In the genomic region with DNA sequence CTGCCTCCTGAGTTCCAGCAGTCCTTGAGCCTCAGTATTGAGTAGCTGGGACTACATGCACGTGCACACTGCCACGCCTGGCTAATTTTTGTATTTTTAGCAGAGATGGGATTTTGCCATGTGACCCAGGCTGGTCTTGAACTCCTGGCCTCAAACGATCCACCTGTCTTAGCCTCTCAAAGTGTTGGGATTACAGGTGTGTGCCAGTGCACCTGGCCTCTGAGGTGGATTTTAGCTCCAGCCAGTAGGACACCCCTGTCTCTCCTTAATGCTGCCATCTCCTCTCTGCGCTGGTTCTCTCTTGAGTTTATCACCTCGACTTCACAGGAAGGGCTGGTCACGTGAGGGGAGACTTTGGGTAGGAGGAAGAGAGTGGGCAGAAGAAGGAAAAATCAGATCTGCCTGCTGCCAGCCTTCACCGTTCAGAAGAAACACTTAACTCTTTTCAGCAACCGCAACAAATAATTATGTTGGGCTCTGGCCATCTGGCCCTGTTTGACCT, we compare ENCODE assay signal across 1 cellular context.
A peak's percentile ranks its signal among the peaks of the same experiment; 100 is the strongest.
TF ChIP-seq lines count a peak whose summit lies in the region.

No MANE protein-coding gene starts in this region.

TF ChIP-seq in HepG2, 621 proteins besides CTCF, POLR2A, EP300 and RAD21:
- TF ChIP-seq PHF20 (CRISPR knock-in tag; IDR thresholded peaks at IDR 0.05) (no peak), GABPA (IDR thresholded peaks at IDR 0.05; ENCODE audit: low read depth, low read length) (no peak), GABPA (CRISPR knock-in tag; IDR thresholded peaks at IDR 0.05; ENCODE audit: low read depth) (no peak), SMC3 (IDR thresholded peaks at IDR 0.05; ENCODE audit: low read length) (no peak), SMAD1 (CRISPR knock-in tag; IDR thresholded peaks at IDR 0.05; ENCODE audit: borderline replicate concordance, low read depth) (0 out of 2 replicates have a peak, but pooled peaks have one; percentile 1), ZIK1 (CRISPR knock-in tag; IDR thresholded peaks at IDR 0.05; ENCODE audit: borderline replicate concordance, low read depth) (no peak), NRL (CRISPR knock-in tag; IDR thresholded peaks at IDR 0.05; ENCODE audit: borderline replicate concordance) (0 out of 2 replicates have a peak, but pooled peaks have one; percentile 13), FOXK2 (IDR thresholded peaks at IDR 0.05) (no peak), CBFB (CRISPR knock-in tag; IDR thresholded peaks at IDR 0.05) (no peak), ZNF30 (CRISPR knock-in tag; IDR thresholded peaks at IDR 0.05) (no peak), ERF (CRISPR knock-in tag; IDR thresholded peaks at IDR 0.05) (no peak), ZFP37 (CRISPR knock-in tag; IDR thresholded peaks at IDR 0.05; ENCODE audit: borderline replicate concordance) (no peak), ZFP41 (CRISPR knock-in tag; IDR thresholded peaks at IDR 0.05; ENCODE audit: borderline replicate concordance) (no peak), ELF3 (CRISPR knock-in tag; IDR thresholded peaks at IDR 0.05) (no peak), NFYC (CRISPR knock-in tag; IDR thresholded peaks at IDR 0.05) (no peak), SRSF1 (optimal IDR thresholded peaks at IDR 0.05; ENCODE audit: low read depth, low read length) (no peak), ZNF556 (CRISPR knock-in tag; IDR thresholded peaks at IDR 0.05; ENCODE audit: borderline replicate concordance) (no peak), ZZZ3 (CRISPR knock-in tag; IDR thresholded peaks at IDR 0.05; ENCODE audit: borderline replicate concordance) (no peak), FOXA3 (CRISPR knock-in tag; IDR thresholded peaks at IDR 0.05) (no peak), RXRB (CRISPR knock-in tag; IDR thresholded peaks at IDR 0.05; ENCODE audit: borderline replicate concordance) (no peak), PAX8 (CRISPR knock-in tag; IDR thresholded peaks at IDR 0.05; ENCODE audit: borderline replicate concordance) (no peak), BORCS8-MEF2B (CRISPR knock-in tag; IDR thresholded peaks at IDR 0.05) (0 out of 2 replicates have a peak, but pooled peaks have one; percentile 37), ZNF569 (CRISPR knock-in tag; IDR thresholded peaks at IDR 0.05; ENCODE audit: borderline replicate concordance) (no peak), ZFP36 (IDR thresholded peaks at IDR 0.05; ENCODE audit: borderline replicate concordance, low read depth, low read length, partially characterized antibody) (no peak), ZKSCAN8 (CRISPR knock-in tag; IDR thresholded peaks at IDR 0.05; ENCODE audit: borderline replicate concordance) (no peak), ZNF672 (CRISPR knock-in tag; IDR thresholded peaks at IDR 0.05) (no peak), ZNF749 (CRISPR knock-in tag; IDR thresholded peaks at IDR 0.05; ENCODE audit: borderline replicate concordance) (no peak), TEAD3 (CRISPR knock-in tag; optimal IDR thresholded peaks at IDR 0.05; ENCODE audit: borderline replicate concordance) (peak; percentile 35), GATAD2A (CRISPR knock-in tag; IDR thresholded peaks at IDR 0.05) (no peak), GATA4 (IDR thresholded peaks at IDR 0.05; ENCODE audit: borderline replicate concordance, low read depth) (no peak), ZNF331 (CRISPR knock-in tag; IDR thresholded peaks at IDR 0.05) (no peak), ZFP36L2 (CRISPR knock-in tag; IDR thresholded peaks at IDR 0.05) (no peak), PCBP1 (IDR thresholded peaks at IDR 0.05; ENCODE audit: borderline replicate concordance, low read depth, low read length) (no peak), HHEX (CRISPR knock-in tag; IDR thresholded peaks at IDR 0.05) (no peak), SKI (IDR thresholded peaks at IDR 0.05; ENCODE audit: partially characterized antibody) (no peak), ATAD3A (CRISPR knock-in tag; IDR thresholded peaks at IDR 0.05) (peak; percentile 38; the same call in 1 of the 2 replicates), BHLHE40 (IDR thresholded peaks at IDR 0.05; ENCODE audit: low read length) (no peak), ZFY (CRISPR knock-in tag; IDR thresholded peaks at IDR 0.05) (no peak), ZNF451 (CRISPR knock-in tag; IDR thresholded peaks at IDR 0.05) (no peak)
- TF ChIP-seq, protein P1, sequence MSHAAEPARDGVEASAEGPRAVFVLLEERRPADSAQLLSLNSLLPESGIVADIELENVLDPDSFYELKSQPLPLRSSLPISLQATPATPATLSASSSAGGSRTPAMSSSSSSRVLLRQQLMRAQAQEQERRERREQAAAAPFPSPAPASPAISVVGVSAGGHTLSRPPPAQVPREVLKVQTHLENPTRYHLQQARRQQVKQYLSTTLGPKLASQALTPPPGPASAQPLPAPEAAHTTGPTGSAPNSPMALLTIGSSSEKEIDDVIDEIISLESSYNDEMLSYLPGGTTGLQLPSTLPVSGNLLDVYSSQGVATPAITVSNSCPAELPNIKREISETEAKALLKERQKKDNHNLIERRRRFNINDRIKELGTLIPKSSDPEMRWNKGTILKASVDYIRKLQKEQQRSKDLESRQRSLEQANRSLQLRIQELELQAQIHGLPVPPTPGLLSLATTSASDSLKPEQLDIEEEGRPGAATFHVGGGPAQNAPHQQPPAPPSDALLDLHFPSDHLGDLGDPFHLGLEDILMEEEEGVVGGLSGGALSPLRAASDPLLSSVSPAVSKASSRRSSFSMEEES (CRISPR knock-in tag; IDR thresholded peaks at IDR 0.05): no peak
- TF ChIP-seq, protein P2, sequence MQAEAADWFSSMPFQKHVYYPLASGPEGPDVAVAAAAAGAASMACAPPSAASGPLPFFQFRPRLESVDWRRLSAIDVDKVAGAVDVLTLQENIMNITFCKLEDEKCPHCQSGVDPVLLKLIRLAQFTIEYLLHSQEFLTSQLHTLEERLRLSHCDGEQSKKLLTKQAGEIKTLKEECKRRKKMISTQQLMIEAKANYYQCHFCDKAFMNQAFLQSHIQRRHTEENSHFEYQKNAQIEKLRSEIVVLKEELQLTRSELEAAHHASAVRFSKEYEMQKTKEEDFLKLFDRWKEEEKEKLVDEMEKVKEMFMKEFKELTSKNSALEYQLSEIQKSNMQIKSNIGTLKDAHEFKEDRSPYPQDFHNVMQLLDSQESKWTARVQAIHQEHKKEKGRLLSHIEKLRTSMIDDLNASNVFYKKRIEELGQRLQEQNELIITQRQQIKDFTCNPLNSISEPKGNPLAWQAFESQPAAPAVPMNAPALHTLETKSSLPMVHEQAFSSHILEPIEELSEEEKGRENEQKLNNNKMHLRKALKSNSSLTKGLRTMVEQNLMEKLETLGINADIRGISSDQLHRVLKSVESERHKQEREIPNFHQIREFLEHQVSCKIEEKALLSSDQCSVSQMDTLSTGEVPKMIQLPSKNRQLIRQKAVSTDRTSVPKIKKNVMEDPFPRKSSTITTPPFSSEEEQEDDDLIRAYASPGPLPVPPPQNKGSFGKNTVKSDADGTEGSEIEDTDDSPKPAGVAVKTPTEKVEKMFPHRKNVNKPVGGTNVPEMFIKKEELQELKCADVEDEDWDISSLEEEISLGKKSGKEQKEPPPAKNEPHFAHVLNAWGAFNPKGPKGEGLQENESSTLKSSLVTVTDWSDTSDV (CRISPR knock-in tag; IDR thresholded peaks at IDR 0.05): no peak
- TF ChIP-seq, protein P3, sequence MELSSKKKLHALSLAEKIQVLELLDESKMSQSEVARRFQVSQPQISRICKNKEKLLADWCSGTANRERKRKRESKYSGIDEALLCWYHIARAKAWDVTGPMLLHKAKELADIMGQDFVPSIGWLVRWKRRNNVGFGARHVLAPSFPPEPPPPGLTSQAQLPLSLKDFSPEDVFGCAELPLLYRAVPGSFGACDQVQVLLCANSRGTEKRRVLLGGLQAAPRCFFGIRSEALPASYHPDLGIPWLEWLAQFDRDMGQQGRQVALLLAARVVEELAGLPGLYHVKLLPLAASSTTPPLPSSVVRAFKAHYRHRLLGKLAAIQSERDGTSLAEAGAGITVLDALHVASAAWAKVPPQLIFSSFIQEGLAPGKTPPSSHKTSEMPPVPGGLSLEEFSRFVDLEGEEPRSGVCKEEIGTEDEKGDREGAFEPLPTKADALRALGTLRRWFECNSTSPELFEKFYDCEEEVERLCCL (CRISPR knock-in tag; IDR thresholded peaks at IDR 0.05; ENCODE audit: borderline replicate concordance): no peak
- TF ChIP-seq, protein P4, sequence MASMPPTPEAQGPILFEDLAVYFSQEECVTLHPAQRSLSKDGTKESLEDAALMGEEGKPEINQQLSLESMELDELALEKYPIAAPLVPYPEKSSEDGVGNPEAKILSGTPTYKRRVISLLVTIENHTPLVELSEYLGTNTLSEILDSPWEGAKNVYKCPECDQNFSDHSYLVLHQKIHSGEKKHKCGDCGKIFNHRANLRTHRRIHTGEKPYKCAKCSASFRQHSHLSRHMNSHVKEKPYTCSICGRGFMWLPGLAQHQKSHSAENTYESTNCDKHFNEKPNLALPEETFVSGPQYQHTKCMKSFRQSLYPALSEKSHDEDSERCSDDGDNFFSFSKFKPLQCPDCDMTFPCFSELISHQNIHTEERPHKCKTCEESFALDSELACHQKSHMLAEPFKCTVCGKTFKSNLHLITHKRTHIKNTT (CRISPR knock-in tag; IDR thresholded peaks at IDR 0.05): no peak
- TF ChIP-seq, protein P5, sequence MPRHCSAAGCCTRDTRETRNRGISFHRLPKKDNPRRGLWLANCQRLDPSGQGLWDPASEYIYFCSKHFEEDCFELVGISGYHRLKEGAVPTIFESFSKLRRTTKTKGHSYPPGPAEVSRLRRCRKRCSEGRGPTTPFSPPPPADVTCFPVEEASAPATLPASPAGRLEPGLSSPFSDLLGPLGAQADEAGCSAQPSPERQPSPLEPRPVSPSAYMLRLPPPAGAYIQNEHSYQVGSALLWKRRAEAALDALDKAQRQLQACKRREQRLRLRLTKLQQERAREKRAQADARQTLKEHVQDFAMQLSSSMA (CRISPR knock-in tag; IDR thresholded peaks at IDR 0.05): 0 out of 2 replicates have a peak, but pooled peaks have one; percentile 53
- TF ChIP-seq, protein P6, sequence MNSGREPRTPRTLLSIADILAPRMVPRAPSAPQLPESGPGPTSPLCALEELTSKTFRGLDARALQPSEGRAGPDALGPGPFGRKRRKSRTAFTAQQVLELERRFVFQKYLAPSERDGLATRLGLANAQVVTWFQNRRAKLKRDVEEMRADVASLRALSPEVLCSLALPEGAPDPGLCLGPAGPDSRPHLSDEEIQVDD (CRISPR knock-in tag; IDR thresholded peaks at IDR 0.05; ENCODE audit: borderline replicate concordance): no peak
- TF ChIP-seq, protein P7, sequence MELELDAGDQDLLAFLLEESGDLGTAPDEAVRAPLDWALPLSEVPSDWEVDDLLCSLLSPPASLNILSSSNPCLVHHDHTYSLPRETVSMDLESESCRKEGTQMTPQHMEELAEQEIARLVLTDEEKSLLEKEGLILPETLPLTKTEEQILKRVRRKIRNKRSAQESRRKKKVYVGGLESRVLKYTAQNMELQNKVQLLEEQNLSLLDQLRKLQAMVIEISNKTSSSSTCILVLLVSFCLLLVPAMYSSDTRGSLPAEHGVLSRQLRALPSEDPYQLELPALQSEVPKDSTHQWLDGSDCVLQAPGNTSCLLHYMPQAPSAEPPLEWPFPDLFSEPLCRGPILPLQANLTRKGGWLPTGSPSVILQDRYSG (CRISPR knock-in tag; IDR thresholded peaks at IDR 0.05): no peak
- TF ChIP-seq, protein P8, sequence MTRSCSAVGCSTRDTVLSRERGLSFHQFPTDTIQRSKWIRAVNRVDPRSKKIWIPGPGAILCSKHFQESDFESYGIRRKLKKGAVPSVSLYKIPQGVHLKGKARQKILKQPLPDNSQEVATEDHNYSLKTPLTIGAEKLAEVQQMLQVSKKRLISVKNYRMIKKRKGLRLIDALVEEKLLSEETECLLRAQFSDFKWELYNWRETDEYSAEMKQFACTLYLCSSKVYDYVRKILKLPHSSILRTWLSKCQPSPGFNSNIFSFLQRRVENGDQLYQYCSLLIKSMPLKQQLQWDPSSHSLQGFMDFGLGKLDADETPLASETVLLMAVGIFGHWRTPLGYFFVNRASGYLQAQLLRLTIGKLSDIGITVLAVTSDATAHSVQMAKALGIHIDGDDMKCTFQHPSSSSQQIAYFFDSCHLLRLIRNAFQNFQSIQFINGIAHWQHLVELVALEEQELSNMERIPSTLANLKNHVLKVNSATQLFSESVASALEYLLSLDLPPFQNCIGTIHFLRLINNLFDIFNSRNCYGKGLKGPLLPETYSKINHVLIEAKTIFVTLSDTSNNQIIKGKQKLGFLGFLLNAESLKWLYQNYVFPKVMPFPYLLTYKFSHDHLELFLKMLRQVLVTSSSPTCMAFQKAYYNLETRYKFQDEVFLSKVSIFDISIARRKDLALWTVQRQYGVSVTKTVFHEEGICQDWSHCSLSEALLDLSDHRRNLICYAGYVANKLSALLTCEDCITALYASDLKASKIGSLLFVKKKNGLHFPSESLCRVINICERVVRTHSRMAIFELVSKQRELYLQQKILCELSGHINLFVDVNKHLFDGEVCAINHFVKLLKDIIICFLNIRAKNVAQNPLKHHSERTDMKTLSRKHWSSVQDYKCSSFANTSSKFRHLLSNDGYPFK (CRISPR knock-in tag; IDR thresholded peaks at IDR 0.05; ENCODE audit: borderline replicate concordance): 0 out of 2 replicates have a peak, but pooled peaks have one; percentile 3
- TF ChIP-seq, protein P9, sequence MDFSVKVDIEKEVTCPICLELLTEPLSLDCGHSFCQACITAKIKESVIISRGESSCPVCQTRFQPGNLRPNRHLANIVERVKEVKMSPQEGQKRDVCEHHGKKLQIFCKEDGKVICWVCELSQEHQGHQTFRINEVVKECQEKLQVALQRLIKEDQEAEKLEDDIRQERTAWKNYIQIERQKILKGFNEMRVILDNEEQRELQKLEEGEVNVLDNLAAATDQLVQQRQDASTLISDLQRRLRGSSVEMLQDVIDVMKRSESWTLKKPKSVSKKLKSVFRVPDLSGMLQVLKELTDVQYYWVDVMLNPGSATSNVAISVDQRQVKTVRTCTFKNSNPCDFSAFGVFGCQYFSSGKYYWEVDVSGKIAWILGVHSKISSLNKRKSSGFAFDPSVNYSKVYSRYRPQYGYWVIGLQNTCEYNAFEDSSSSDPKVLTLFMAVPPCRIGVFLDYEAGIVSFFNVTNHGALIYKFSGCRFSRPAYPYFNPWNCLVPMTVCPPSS (IDR thresholded peaks at IDR 0.05): no peak
- TF ChIP-seq, protein P10, sequence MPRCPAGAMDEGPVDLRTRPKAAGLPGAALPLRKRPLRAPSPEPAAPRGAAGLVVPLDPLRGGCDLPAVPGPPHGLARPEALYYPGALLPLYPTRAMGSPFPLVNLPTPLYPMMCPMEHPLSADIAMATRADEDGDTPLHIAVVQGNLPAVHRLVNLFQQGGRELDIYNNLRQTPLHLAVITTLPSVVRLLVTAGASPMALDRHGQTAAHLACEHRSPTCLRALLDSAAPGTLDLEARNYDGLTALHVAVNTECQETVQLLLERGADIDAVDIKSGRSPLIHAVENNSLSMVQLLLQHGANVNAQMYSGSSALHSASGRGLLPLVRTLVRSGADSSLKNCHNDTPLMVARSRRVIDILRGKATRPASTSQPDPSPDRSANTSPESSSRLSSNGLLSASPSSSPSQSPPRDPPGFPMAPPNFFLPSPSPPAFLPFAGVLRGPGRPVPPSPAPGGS (CRISPR knock-in tag; IDR thresholded peaks at IDR 0.05): 0 out of 2 replicates have a peak, but pooled peaks have one; percentile 22
- TF ChIP-seq, protein P11, sequence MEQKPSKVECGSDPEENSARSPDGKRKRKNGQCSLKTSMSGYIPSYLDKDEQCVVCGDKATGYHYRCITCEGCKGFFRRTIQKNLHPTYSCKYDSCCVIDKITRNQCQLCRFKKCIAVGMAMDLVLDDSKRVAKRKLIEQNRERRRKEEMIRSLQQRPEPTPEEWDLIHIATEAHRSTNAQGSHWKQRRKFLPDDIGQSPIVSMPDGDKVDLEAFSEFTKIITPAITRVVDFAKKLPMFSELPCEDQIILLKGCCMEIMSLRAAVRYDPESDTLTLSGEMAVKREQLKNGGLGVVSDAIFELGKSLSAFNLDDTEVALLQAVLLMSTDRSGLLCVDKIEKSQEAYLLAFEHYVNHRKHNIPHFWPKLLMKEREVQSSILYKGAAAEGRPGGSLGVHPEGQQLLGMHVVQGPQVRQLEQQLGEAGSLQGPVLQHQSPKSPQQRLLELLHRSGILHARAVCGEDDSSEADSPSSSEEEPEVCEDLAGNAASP (CRISPR knock-in tag; IDR thresholded peaks at IDR 0.05; ENCODE audit: borderline replicate concordance): no peak
